Comparison of ENCODE assay signal across 16 cellular contexts in the genomic region with DNA sequence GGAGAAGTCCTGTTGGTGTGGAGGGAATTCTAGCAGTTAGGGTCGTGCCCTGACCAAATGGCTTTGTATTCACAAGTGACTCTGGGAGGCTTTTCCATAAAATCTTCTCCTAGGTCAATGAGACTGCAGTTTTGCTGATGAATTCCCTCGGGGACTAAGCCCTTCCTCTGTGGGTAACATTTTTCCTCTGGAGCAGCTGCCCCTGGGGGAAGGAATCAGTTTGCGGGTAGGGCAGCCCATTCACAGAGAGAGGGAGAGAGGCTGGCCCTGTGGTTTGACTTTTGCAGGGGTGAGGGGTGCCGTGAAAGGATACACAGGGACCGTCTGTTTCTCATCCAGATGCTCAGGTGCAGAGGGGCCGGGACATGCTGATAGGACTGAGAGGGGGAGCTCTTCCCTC.
"Had no signal": no experiment of that assay in that cellular context is flagged by ENCODE, and none has a peak within 500 bp of the region (broad histone marks: within the 10 kb centered on the region; RNA-seq: fewer than 3 reads in every experiment).

No MANE protein-coding gene starts in this region.

- H3K36me3 ChIP-seq: left lung, tibial nerve had no signal

- H3K4me1 ChIP-seq: body of pancreas, foreskin keratinocyte, left lung, psoas muscle, tibial nerve had no signal

- H3K9me3 ChIP-seq: body of pancreas, left lung, psoas muscle, tibial nerve had no signal

- H3K4me3 ChIP-seq: body of pancreas, left lung, psoas muscle, skin epidermis, tibial nerve had no signal

- DNase-seq: activated CD4-positive, alpha-beta T cell treated with anti-CD3 and anti-CD28 coated beads, Interleukin-2, amount 10 ng/mL, durations not matched to agents 7 days and 5 days; activated CD8-positive, alpha-beta T cell treated with anti-CD3 and anti-CD28 coated beads, Interleukin-2, amount 10 ng/mL, durations not matched to agents 7 days and 5 days; activated naive CD4-positive, alpha-beta T cell treated with anti-CD3 and anti-CD28 coated beads for 36 hours; activated T-cell treated with anti-CD3 and anti-CD28 coated beads, Interleukin-2, amount 50 U/mL, for 4 hours; body of pancreas; foreskin keratinocyte; kidney; left lung; midbrain; psoas muscle; right cardiac atrium; stimulated activated CD4-positive, alpha-beta T cell treated with anti-CD3 and anti-CD28 coated beads, Interleukin-15, amount 100 ng/mL, for 24 hours; stimulated activated CD4-positive, alpha-beta T cell treated with anti-CD3 and anti-CD28 coated beads, Interleukin-2, amount 100 ng/mL, for 48 hours had no signal

- ATAC-seq: activated CD4-positive, CD25-positive, alpha-beta regulatory T cell treated with anti-CD3 and anti-CD28 coated beads, Interleukin-2, amount 50 U/mL, for 24 hours; activated CD8-positive, alpha-beta T cell treated with anti-CD3 and anti-CD28 coated beads, Interleukin-2, amount 10 ng/mL, durations not matched to agents 7 days and 5 days; activated T-cell treated with anti-CD3 and anti-CD28 coated beads, Interleukin-2, amount 50 U/mL, for 4 hours; body of pancreas; foreskin keratinocyte; left lung; psoas muscle; right cardiac atrium had no signal

- H3K27me3 ChIP-seq: body of pancreas, tibial nerve had no signal

- H3K27ac ChIP-seq: body of pancreas, foreskin keratinocyte, left lung, psoas muscle, skin epidermis, tibial nerve had no signal
